Comparison of ENCODE assay signal across 19 cellular contexts in genomic region chr22:19665784-19666662, GRCh38. TPM values are rescaled to one million over a fixed set of nuclear protein-coding genes. Genes with fewer than 3 reads are reported as not detected.
DNase-seq lines count a peak whose midpoint lies in the region; ATAC-seq and TF ChIP-seq lines count a peak whose summit lies in the region.
"Had no signal": no experiment of that assay in that cellular context is flagged by ENCODE, and none has a peak within 500 bp of the region (broad histone marks: within the 10 kb centered on the region; RNA-seq: fewer than 3 reads in every experiment).

No MANE protein-coding gene starts in this region.

- H3K27me3 Mint-ChIP-seq in brain (peaks cover 3% of the 10 kb centered on the region), nephron (ENCODE audit: low read depth) (peaks cover 13% of the 10 kb centered on the region), natural killer cell (ENCODE audit: low read depth in 2 of 2) (peaks cover 8 to 10% of the 10 kb centered on the region in 2 donors)
- peaks cover 17% of the 10 kb centered on the region for H3K27me3 Mint-ChIP-seq in activated CD8-positive, alpha-beta memory T cell treated with anti-CD3 and anti-CD28 coated beads, Interleukin-2, amount 10 ng/mL, durations not matched to agents 7 days and 5 days

- H3K9me3 Mint-ChIP-seq in brain (peaks cover 0 to 3% (median 0%) of the 10 kb centered on the region in 5 experiments), nephron (no peaks in the 10 kb centered on the region), natural killer cell (no peaks in the 10 kb centered on the region)
- H3K9me3 Mint-ChIP-seq in activated CD8-positive, alpha-beta memory T cell treated with anti-CD3 and anti-CD28 coated beads, Interleukin-2, amount 10 ng/mL, durations not matched to agents 7 days and 5 days (ENCODE audit: low read depth) = no peaks in the 10 kb centered on the region

- H3K36me3 Mint-ChIP-seq in brain = no peaks in the 10 kb centered on the region
- no peaks in the 10 kb centered on the region for H3K36me3 Mint-ChIP-seq in nephron (ENCODE audit: low read depth)
- H3K36me3 Mint-ChIP-seq in natural killer cell = no peaks in the 10 kb centered on the region
- no peaks in the 10 kb centered on the region for H3K36me3 Mint-ChIP-seq in activated CD8-positive, alpha-beta memory T cell treated with anti-CD3 and anti-CD28 coated beads, Interleukin-2, amount 10 ng/mL, durations not matched to agents 7 days and 5 days

- H3K4me3 Mint-ChIP-seq in brain (no peak overlapping the region), nephron (peak overlapping the region in 2 of 3 experiments; percentile 41 to 63), natural killer cell (no peak overlapping the region)
- no peak overlapping the region for H3K4me3 Mint-ChIP-seq in activated CD8-positive, alpha-beta memory T cell treated with anti-CD3 and anti-CD28 coated beads, Interleukin-2, amount 10 ng/mL, durations not matched to agents 7 days and 5 days

- H3K27ac ChIP-seq in upper lobe of right lung = no peak overlapping the region
- H3K27ac ChIP-seq: 22Rv1 had no signal

- H3K4me3 ChIP-seq in upper lobe of right lung = no peak overlapping the region
- H3K4me3 ChIP-seq: GM12878 had no signal

- ATAC-seq in upper lobe of right lung = peak; percentile 29
- no peak for ATAC-seq in natural killer cell
- ATAC-seq in activated CD8-positive, alpha-beta memory T cell treated with anti-CD3 and anti-CD28 coated beads, Interleukin-2, amount 10 ng/mL, durations not matched to agents 7 days and 5 days = no peak
- ATAC-seq in HG03469 (IDR thresholded peaks at IDR 0.05; ENCODE audit: unreplicated experiment) = no peak
- ATAC-seq: GM12878, Panc1 had no signal

- H3K4me1 ChIP-seq in upper lobe of right lung = no peaks in the 10 kb centered on the region

- peak; percentile 39 for DNase-seq in DMS 273 (lab: John Stamatoyannopoulos, UW; ENCODE audit: unreplicated experiment)
- DNase-seq in DMS 273 treated with DMSO at 0.1 percent for 48 hours (lab: John Stamatoyannopoulos, UW) = no peak
- DNase-seq in upper lobe of right lung = no peak
- no peak for DNase-seq in natural killer cell
- DNase-seq in activated CD8-positive, alpha-beta memory T cell treated with anti-CD3 and anti-CD28 coated beads, Interleukin-2, amount 10 ng/mL, durations not matched to agents 7 days and 5 days = no peak
- DNase-seq: C1 segment of cervical spinal cord, DMS53, GOT3, NCI-H1930, NCI-H2171, NCI-H446 treated with DMSO at 0.1 percent for 48 hours, NCI-H748 treated with DMSO at 0.1 percent for 48 hours, Right ventricle myocardium superior had no signal

- H3K36me3 ChIP-seq in upper lobe of right lung = no peaks in the 10 kb centered on the region

- peaks cover 62% of the 10 kb centered on the region for H3K4me1 Mint-ChIP-seq in brain
- H3K4me1 Mint-ChIP-seq in nephron = peaks cover 52% of the 10 kb centered on the region
- no peaks in the 10 kb centered on the region for H3K4me1 Mint-ChIP-seq in natural killer cell
- peaks cover 3% of the 10 kb centered on the region for H3K4me1 Mint-ChIP-seq in activated CD8-positive, alpha-beta memory T cell treated with anti-CD3 and anti-CD28 coated beads, Interleukin-2, amount 10 ng/mL, durations not matched to agents 7 days and 5 days

- H3K27ac Mint-ChIP-seq in brain (peak overlapping the region in 3 of 5 experiments; percentile 55 to 74 (median 69)), nephron (peak overlapping the region; percentile 85 to 97 (median 95)), natural killer cell (no peak overlapping the region)
- H3K27ac Mint-ChIP-seq in activated CD8-positive, alpha-beta memory T cell treated with anti-CD3 and anti-CD28 coated beads, Interleukin-2, amount 10 ng/mL, durations not matched to agents 7 days and 5 days = no peak overlapping the region

- CTCF ChIA-PET in activated CD8-positive, alpha-beta memory T cell treated with anti-CD3 and anti-CD28 coated beads, Interleukin-2, amount 10 ng/mL, durations not matched to agents 7 days and 5 days (lab: Charles Lee) = no interaction called here

- peaks cover 8% of the 10 kb centered on the region for H3K27me3 ChIP-seq in upper lobe of right lung

- no peaks in the 10 kb centered on the region for H3K9me3 ChIP-seq in upper lobe of right lung

- no peak for TF ChIP-seq CTCF in brain (conservative IDR thresholded peaks at IDR 0.05)
- TF ChIP-seq CTCF in nephron (IDR thresholded peaks at IDR 0.05; ENCODE audit: unreplicated experiment in 3 of 3) = no peak
- no peak for TF ChIP-seq CTCF in upper lobe of right lung (IDR thresholded peaks at IDR 0.05)
- TF ChIP-seq CTCF in natural killer cell (IDR thresholded peaks at IDR 0.05) = no peak

- intact Hi-C loops in upper lobe of right lung (cut with DNase I) (no loop called here), natural killer cell (cut with micrococcal nuclease) (no loop called here)

RNA-seq across cellular contexts. Expression of gene SEPTIN5, which starts 48.3 kb away (rescaled TPM):
- 290 TPM for polyA plus RNA-seq in brain (ENCODE audit: insufficient read depth, low read depth, low replicate concordance)
- total RNA-seq in upper lobe of right lung (11.5 TPM), natural killer cell (1 to 10 TPM in 2 of 3 donors, under 1 TPM in 1; 0.52 to 4.5 (median 1.9) TPM)
- under 1 TPM in 1 of 2 experiments, not detected in 1; 0.30 TPM for total RNA-seq in activated CD8-positive, alpha-beta memory T cell treated with anti-CD3 and anti-CD28 coated beads, Interleukin-2, amount 10 ng/mL, durations not matched to agents 7 days and 5 days

RNA-seq across cellular contexts. Expression of gene GP1BB, which starts 57.3 kb away (rescaled TPM):
- polyA plus RNA-seq in brain (ENCODE audit: insufficient read depth, low read depth, low replicate concordance) = 46.2 TPM
- total RNA-seq in upper lobe of right lung (1.3 TPM), natural killer cell (1 to 10 TPM in 2 of 3 donors, under 1 TPM in 1; 0.39 to 7.8 (median 4.2) TPM)
- not detected for total RNA-seq in activated CD8-positive, alpha-beta memory T cell treated with anti-CD3 and anti-CD28 coated beads, Interleukin-2, amount 10 ng/mL, durations not matched to agents 7 days and 5 days
- total RNA-seq: Right ventricle myocardium superior had no signal

Comparison
In these comparisons a context has a peak if more than half of its experiments do, and no peak if none do; other contexts are left out.
1. H3K27ac Mint-ChIP-seq: peak in brain (3 of 5) and nephron (3 of 3); none in natural killer cell (0 of 2) and activated CD8-positive, alpha-beta memory T cell treated with anti-CD3 and anti-CD28 coated beads, Interleukin-2, amount 10 ng/mL, durations not matched to agents 7 days and 5 days (single experiment).
2. H3K4me3 Mint-ChIP-seq: peak in nephron (2 of 3); none in brain (0 of 5), natural killer cell (single experiment) and activated CD8-positive, alpha-beta memory T cell treated with anti-CD3 and anti-CD28 coated beads, Interleukin-2, amount 10 ng/mL, durations not matched to agents 7 days and 5 days (single experiment).